33 cellular contexts compared by ENCODE assay signal in genomic region chr13:57044910-57045309, GRCh38.
DNase-seq lines count a peak whose midpoint lies in the region; ATAC-seq, FAIRE-seq and TF ChIP-seq lines count a peak whose summit lies in the region.
"Had no signal": no experiment of that assay in that cellular context is flagged by ENCODE, and none has a peak within 500 bp of the region (broad histone marks: within the 10 kb centered on the region; RNA-seq: fewer than 3 reads in every experiment).

No MANE protein-coding gene starts in this region.

- H3K9me3 ChIP-seq in mucosa of descending colon (peaks cover 11% of the 10 kb centered on the region), neuronal stem cell (replicated peaks in 1 of 2; ENCODE audit: control insufficient read depth in 2 of 2, insufficient read depth in 1 of 2, low read depth in 1 of 2, low read length in 2 of 2) (peaks cover 0 to 8% of the 10 kb centered on the region in 2 donors), trophoblast cell (ENCODE audit: insufficient read depth, low read depth, low read length) (no peaks in the 10 kb centered on the region), testis (no peaks in the 10 kb centered on the region)
- H3K9me3 ChIP-seq: A549, BE2C, BLaER1, Caco-2 had no signal

- H2BK15ac ChIP-seq in neuronal stem cell (ENCODE audit: low read length) = no peak overlapping the region

- H3K36me3 ChIP-seq in mucosa of descending colon (ENCODE audit: low read depth) (no peaks in the 10 kb centered on the region), neuronal stem cell (replicated peaks in 1 of 2; ENCODE audit: control insufficient read depth in 2 of 2, insufficient read depth in 2 of 2, low read length in 2 of 2) (no peaks in the 10 kb centered on the region), trophoblast cell (ENCODE audit: control insufficient read depth in 1 of 2, insufficient read depth in 2 of 2, low read length in 2 of 2) (no peaks in the 10 kb centered on the region), testis (ENCODE audit: low read depth, missing control alignments) (no peaks in the 10 kb centered on the region)
- H3K36me3 ChIP-seq: BE2C; BLaER1; BLaER1 treated with 17β-estradiol and CSF1 and Interleukin-3, amounts not matched to agents 10 nM and 100 nM had no signal

- ATAC-seq in left colon = peak; percentile 56
- ATAC-seq in mucosa of descending colon = peak; percentile 50
- ATAC-seq: A549; CD8-positive, alpha-beta T cell had no signal

- no peak overlapping the region for H2BK5ac ChIP-seq in neuronal stem cell (ENCODE audit: low read length)
- H2BK5ac ChIP-seq in trophoblast cell (ENCODE audit: low read depth, low read length, poor library complexity) = no peak overlapping the region

- H3K27ac ChIP-seq in neuronal stem cell (replicated peaks; ENCODE audit: low read length) (no peak overlapping the region), trophoblast cell (ENCODE audit: low read depth, low read length) (no peak overlapping the region), testis (no peak overlapping the region)
- H3K27ac ChIP-seq: 22Rv1; A549; BLaER1; BLaER1 treated with 17β-estradiol and CSF1 and Interleukin-3, amounts not matched to agents 10 nM and 100 nM; C4-2B had no signal

- no peak overlapping the region for H2BK12ac ChIP-seq in neuronal stem cell (ENCODE audit: low read length)
- H2BK12ac ChIP-seq in trophoblast cell (ENCODE audit: low read length) = no peak overlapping the region

- H3K4me2 ChIP-seq in neuronal stem cell (ENCODE audit: insufficient read depth, low read length, poor library complexity, severe bottlenecking) (no peak overlapping the region), trophoblast cell (ENCODE audit: low read length) (no peak overlapping the region)
- H3K4me2 ChIP-seq: A549; BLaER1; BLaER1 treated with 17β-estradiol and CSF1 and Interleukin-3, amounts not matched to agents 10 nM and 100 nM had no signal

- H3K23ac ChIP-seq in neuronal stem cell (ENCODE audit: low read depth, low read length, poor library complexity) (no peak overlapping the region), trophoblast cell (ENCODE audit: low read length) (no peak overlapping the region)

- no peak overlapping the region for H4K12ac ChIP-seq in trophoblast cell (ENCODE audit: low read depth, low read length)

- no peak overlapping the region for H3K4ac ChIP-seq in neuronal stem cell (ENCODE audit: low read length)
- H3K4ac ChIP-seq in trophoblast cell (ENCODE audit: low read depth, low read length) = no peak overlapping the region

- H3K79me1 ChIP-seq in neuronal stem cell (ENCODE audit: low read depth, low read length) (no peaks in the 10 kb centered on the region), trophoblast cell (ENCODE audit: low read length) (no peaks in the 10 kb centered on the region)

- H3K79me2 ChIP-seq in trophoblast cell (ENCODE audit: control insufficient read depth, insufficient read depth, low read length, poor library complexity) = no peaks in the 10 kb centered on the region

- TF ChIP-seq CTCF in D721Med (IDR thresholded peaks at IDR 0.05; ENCODE audit: insufficient read depth, missing control alignments) (no peak), mucosa of descending colon (IDR thresholded peaks at IDR 0.05) (no peak), testis (IDR thresholded peaks at IDR 0.05) (no peak)

- H3K14ac ChIP-seq in neuronal stem cell (ENCODE audit: low read length) (no peak overlapping the region), trophoblast cell (ENCODE audit: low read length) (no peak overlapping the region)

- DNase-seq in D721Med (ENCODE audit: insufficient read length, low spot score) (no peak), left colon (no peak), mucosa of descending colon (no peak), neuronal stem cell (ENCODE audit: low spot score) (no peak), trophoblast cell (no peak), NCI-H2081 treated with DMSO at 0.1 percent for 48 hours (lab: John Stamatoyannopoulos, UW) (no peak), testis (no peak), H54 (ENCODE audit: insufficient read length, low spot score) (no peak)
- DNase-seq: 8988T; ACHN; AML-193; BE2C; C1 segment of cervical spinal cord; Caco-2; Calu3; CD4-positive, alpha-beta memory T cell; CD4-positive, alpha-beta T cell; CD4-positive, CD25-positive, alpha-beta regulatory T cell; CD8-positive, alpha-beta memory T cell; CD8-positive, alpha-beta T cell; COR-L47; DMS 273 treated with DMSO at 0.1 percent for 48 hours; DMS153; DMS79; DMS79 treated with DMSO at 0.1 percent for 48 hours; DND-41; EL had no signal

- H3K18ac ChIP-seq in neuronal stem cell (ENCODE audit: low read length) (no peak overlapping the region), trophoblast cell (ENCODE audit: low read length) (no peak overlapping the region)

- H3K9ac ChIP-seq in neuronal stem cell (ENCODE audit: low read depth, low read length, poor library complexity) = no peak overlapping the region
- H3K9ac ChIP-seq in trophoblast cell (ENCODE audit: low read length) = no peak overlapping the region
- H3K9ac ChIP-seq: BLaER1; BLaER1 treated with 17β-estradiol and CSF1 and Interleukin-3, amounts not matched to agents 10 nM and 100 nM had no signal

- H4K8ac ChIP-seq in neuronal stem cell (ENCODE audit: low read depth, low read length) (no peak overlapping the region), trophoblast cell (ENCODE audit: low read depth, low read length) (no peak overlapping the region)

- intact Hi-C loops in left colon (cut with DNase I, micrococcal nuclease) = no loop called here
- intact Hi-C loops in mucosa of descending colon (cut with DNase I, micrococcal nuclease) = no loop called here
- intact Hi-C loops in testis (cut with DNase I; ENCODE audit: low total_unique reads) = no loop called here

- WGBS in neuronal stem cell (ENCODE audit: extremely low coverage in 2 of 2, insufficient read length in 2 of 2, insufficient replicate concordance in 1 of 2), 2 donors = no CpG with 5 or more reads among the region's 1 CpG
- no CpG with 5 or more reads among the region's 1 CpG for WGBS in trophoblast cell (ENCODE audit: extremely low coverage, insufficient coverage, insufficient read length)
- 89 to 91% methylated on average over 1 of the region's 1 CpG for WGBS in testis, 2 donors

- FAIRE-seq in D721Med (lab: Jason Lieb, UNC) (peak; percentile 55), H54 (lab: Jason Lieb, UNC) (no peak)
- FAIRE-seq: A204.1, A549 had no signal

- TF ChIP-seq POLR2A in testis (IDR thresholded peaks at IDR 0.05) (no peak), H54 (IDR thresholded peaks at IDR 0.05; ENCODE audit: low read depth, low read length) (no peak)

- H2AK5ac ChIP-seq in neuronal stem cell (ENCODE audit: low read depth, low read length) = no peak overlapping the region
- H2AK5ac ChIP-seq in trophoblast cell (ENCODE audit: low read length) = no peak overlapping the region

- H3K4me1 ChIP-seq in mucosa of descending colon (ENCODE audit: low read depth) = peaks cover 11% of the 10 kb centered on the region
- peaks cover 0 to 7% of the 10 kb centered on the region in 2 donors for H3K4me1 ChIP-seq in neuronal stem cell (ENCODE audit: control insufficient read depth in 2 of 2, insufficient read depth in 1 of 2, low read depth in 1 of 2, low read length in 2 of 2)
- H3K4me1 ChIP-seq in trophoblast cell (ENCODE audit: control insufficient read depth in 1 of 2, insufficient read depth in 2 of 2, low read length in 2 of 2) = no peaks in the 10 kb centered on the region
- no peaks in the 10 kb centered on the region for H3K4me1 ChIP-seq in testis
- H3K4me1 ChIP-seq: A549; BE2C; BLaER1; BLaER1 treated with 17β-estradiol and CSF1 and Interleukin-3, amounts not matched to agents 10 nM and 100 nM; Caco-2 had no signal

- H2BK120ac ChIP-seq in neuronal stem cell (ENCODE audit: low read depth, low read length) (no peak overlapping the region), trophoblast cell (ENCODE audit: insufficient read depth, low read length, poor library complexity) (no peak overlapping the region)

- H3K4me3 ChIP-seq in mucosa of descending colon (no peak overlapping the region), neuronal stem cell (ENCODE audit: low read length in 2 of 2) (no peak overlapping the region), trophoblast cell (ENCODE audit: low read depth, low read length) (no peak overlapping the region), testis (no peak overlapping the region)
- H3K4me3 ChIP-seq: A549; BLaER1; BLaER1 treated with 17β-estradiol and CSF1 and Interleukin-3, amounts not matched to agents 10 nM and 100 nM had no signal

- H3K27me3 ChIP-seq in neuronal stem cell (ENCODE audit: control insufficient read depth in 3 of 3, insufficient read depth in 3 of 3, low read depth in 1 of 3, low read length in 3 of 3) = no peaks in the 10 kb centered on the region
- no peaks in the 10 kb centered on the region for H3K27me3 ChIP-seq in trophoblast cell (ENCODE audit: insufficient read depth, low read length)
- no peaks in the 10 kb centered on the region for H3K27me3 ChIP-seq in testis
- H3K27me3 ChIP-seq: BE2C; BLaER1; BLaER1 treated with 17β-estradiol and CSF1 and Interleukin-3, amounts not matched to agents 10 nM and 100 nM had no signal

- H4K91ac ChIP-seq in neuronal stem cell (ENCODE audit: low read depth, low read length, poor library complexity) = no peak overlapping the region
- no peak overlapping the region for H4K91ac ChIP-seq in trophoblast cell (ENCODE audit: low read depth, low read length)

- peak overlapping the region; percentile 63 for H2AFZ ChIP-seq in neuronal stem cell (ENCODE audit: low read length)
- H2AFZ ChIP-seq in trophoblast cell (ENCODE audit: insufficient read depth, low read length, poor library complexity) = no peak overlapping the region
